ENCODE assay signal across 2 cellular contexts in the genomic region with DNA sequence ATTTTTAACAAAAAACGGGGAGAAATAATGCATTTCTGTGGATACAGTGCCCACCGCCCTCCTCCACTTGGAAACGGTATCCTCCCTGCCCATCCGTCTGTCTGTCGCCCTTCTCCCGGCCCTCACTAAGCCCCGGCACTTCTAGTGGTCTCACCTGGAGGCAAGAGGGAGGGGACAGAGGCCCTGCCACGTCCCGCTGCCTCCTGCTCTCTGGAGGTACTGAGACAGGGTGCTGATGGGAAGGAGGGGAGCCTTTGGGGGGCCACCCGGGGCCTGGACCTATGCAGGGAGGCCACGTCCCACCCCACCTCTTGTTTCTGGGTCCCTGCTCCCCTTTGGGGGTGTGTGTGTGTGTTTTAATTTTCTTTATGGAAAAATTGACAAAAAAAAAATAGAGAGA.
TF ChIP-seq lines count a peak whose summit lies in the region.

No MANE protein-coding gene starts in this region.

TF ChIP-seq in HEK293, 187 proteins besides CTCF, POLR2A, EP300 and RAD21:
- TF ChIP-seq ZNF585B (tag by site-specific recombination; IDR thresholded peaks at IDR 0.05) (no peak), ZIC2 (tag by site-specific recombination; IDR thresholded peaks at IDR 0.05) (no peak), GLIS2 (tag by site-specific recombination; IDR thresholded peaks at IDR 0.05) (peak; percentile 25; the same call in 1 of the 2 replicates), RBAK (tag by site-specific recombination; IDR thresholded peaks at IDR 0.05) (no peak)

TF ChIP-seq in K562, 482 proteins besides CTCF, POLR2A, EP300 and RAD21:
- TF ChIP-seq, protein P1, sequence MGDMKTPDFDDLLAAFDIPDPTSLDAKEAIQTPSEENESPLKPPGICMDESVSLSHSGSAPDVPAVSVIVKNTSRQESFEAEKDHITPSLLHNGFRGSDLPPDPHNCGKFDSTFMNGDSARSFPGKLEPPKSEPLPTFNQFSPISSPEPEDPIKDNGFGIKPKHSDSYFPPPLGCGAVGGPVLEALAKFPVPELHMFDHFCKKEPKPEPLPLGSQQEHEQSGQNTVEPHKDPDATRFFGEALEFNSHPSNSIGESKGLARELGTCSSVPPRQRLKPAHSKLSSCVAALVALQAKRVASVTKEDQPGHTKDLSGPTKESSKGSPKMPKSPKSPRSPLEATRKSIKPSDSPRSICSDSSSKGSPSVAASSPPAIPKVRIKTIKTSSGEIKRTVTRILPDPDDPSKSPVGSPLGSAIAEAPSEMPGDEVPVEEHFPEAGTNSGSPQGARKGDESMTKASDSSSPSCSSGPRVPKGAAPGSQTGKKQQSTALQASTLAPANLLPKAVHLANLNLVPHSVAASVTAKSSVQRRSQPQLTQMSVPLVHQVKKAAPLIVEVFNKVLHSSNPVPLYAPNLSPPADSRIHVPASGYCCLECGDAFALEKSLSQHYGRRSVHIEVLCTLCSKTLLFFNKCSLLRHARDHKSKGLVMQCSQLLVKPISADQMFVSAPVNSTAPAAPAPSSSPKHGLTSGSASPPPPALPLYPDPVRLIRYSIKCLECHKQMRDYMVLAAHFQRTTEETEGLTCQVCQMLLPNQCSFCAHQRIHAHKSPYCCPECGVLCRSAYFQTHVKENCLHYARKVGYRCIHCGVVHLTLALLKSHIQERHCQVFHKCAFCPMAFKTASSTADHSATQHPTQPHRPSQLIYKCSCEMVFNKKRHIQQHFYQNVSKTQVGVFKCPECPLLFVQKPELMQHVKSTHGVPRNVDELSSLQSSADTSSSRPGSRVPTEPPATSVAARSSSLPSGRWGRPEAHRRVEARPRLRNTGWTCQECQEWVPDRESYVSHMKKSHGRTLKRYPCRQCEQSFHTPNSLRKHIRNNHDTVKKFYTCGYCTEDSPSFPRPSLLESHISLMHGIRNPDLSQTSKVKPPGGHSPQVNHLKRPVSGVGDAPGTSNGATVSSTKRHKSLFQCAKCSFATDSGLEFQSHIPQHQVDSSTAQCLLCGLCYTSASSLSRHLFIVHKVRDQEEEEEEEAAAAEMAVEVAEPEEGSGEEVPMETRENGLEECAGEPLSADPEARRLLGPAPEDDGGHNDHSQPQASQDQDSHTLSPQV (IDR thresholded peaks at IDR 0.05) = no peak
- TF ChIP-seq NR2F6 (CRISPR knock-in tag; IDR thresholded peaks at IDR 0.05) (no peak), ZNF551 (CRISPR knock-in tag; IDR thresholded peaks at IDR 0.05) (no peak), ZNF830 (CRISPR knock-in tag; IDR thresholded peaks at IDR 0.05) (no peak), NFRKB (IDR thresholded peaks at IDR 0.05; ENCODE audit: low read depth) (no peak), FOXP1 (CRISPR knock-in tag; IDR thresholded peaks at IDR 0.05) (no peak), MBD2 (IDR thresholded peaks at IDR 0.05; ENCODE audit: borderline replicate concordance, low read depth) (no peak), NFATC3 (IDR thresholded peaks at IDR 0.05) (no peak), ZKSCAN8 (CRISPR knock-in tag; IDR thresholded peaks at IDR 0.05) (no peak), HEY1 (CRISPR knock-in tag; IDR thresholded peaks at IDR 0.05; ENCODE audit: borderline replicate concordance) (no peak)
